In genomic region chrX:154749856-154750255, GRCh38 we compare ENCODE assay signal across 1 cellular context.
TF ChIP-seq lines count a peak whose summit lies in the region.

No MANE protein-coding gene starts in this region.

TF ChIP-seq in WTC11, 78 proteins besides CTCF, POLR2A, EP300 and RAD21 (continued from another document):
- no peak for TF ChIP-seq IRF1 (CRISPR knock-in tag; IDR thresholded peaks at IDR 0.05)
